Comparison of ENCODE assay signal across 22 cellular contexts in the genomic region with DNA sequence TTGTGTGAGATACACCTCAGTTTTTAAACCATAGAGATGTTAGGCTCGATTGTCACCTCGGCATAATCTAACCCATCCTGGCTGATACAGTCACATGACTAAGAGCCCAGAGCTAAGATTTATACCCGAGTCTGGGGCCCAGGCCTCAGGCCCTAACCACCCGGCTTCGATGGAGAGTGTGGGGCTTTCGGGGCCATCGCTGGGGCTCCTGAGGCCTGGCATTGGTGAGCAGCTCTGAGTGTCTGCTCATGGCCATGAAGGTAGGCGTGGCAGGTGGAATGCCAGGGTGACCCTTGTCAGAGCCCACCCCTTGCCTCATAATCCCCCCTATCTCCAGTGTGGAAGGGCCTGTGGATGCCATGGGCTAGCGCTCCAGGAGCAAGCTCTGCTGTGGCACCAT.
"Had no signal": no experiment of that assay in that cellular context is flagged by ENCODE, and none has a peak within 500 bp of the region (broad histone marks: within the 10 kb centered on the region; RNA-seq: fewer than 3 reads in every experiment).

No MANE protein-coding gene starts in this region.

- H3K4me1 Mint-ChIP-seq: immature natural killer cell had no signal

- H3K9me3 ChIP-seq: esophagus squamous epithelium, gastroesophageal sphincter, right atrium auricular region, sigmoid colon, thoracic aorta had no signal

- H3K27ac ChIP-seq: esophagus squamous epithelium, right atrium auricular region, thoracic aorta had no signal

- H3K27me3 ChIP-seq: right atrium auricular region, sigmoid colon had no signal

- H3K4me3 ChIP-seq: esophagus squamous epithelium, gastroesophageal sphincter, right atrium auricular region, sigmoid colon, skin epidermis, thoracic aorta had no signal

- H3K27ac Mint-ChIP-seq: immature natural killer cell; naive thymus-derived CD4-positive, alpha-beta T cell; nephron progenitor cell had no signal

- H3K4me3 Mint-ChIP-seq: immature natural killer cell; naive thymus-derived CD4-positive, alpha-beta T cell; nephron progenitor cell had no signal

- ATAC-seq: gastroesophageal sphincter; left colon; left ventricle myocardium superior; naive thymus-derived CD4-positive, alpha-beta T cell had no signal

- H3K36me3 ChIP-seq: esophagus squamous epithelium, gastroesophageal sphincter, right atrium auricular region, sigmoid colon, thoracic aorta had no signal

- H3K4me1 ChIP-seq: esophagus squamous epithelium, gastroesophageal sphincter, right atrium auricular region, sigmoid colon had no signal

- FAIRE-seq: endometrium, keratinocyte had no signal

- DNase-seq: central memory CD4-positive, alpha-beta T cell; cortex of kidney; effector memory CD4-positive, alpha-beta T cell; esophagus squamous epithelium; foreskin fibroblast; glutamatergic neuron; immature natural killer cell; left colon; left ventricle myocardium superior; naive thymus-derived CD4-positive, alpha-beta T cell; nephron progenitor cell; sigmoid colon; stimulated activated CD4-positive, alpha-beta T cell treated with anti-CD3 and anti-CD28 coated beads, Interleukin-2, amount 100 ng/mL, for 24 hours; stimulated activated CD4-positive, alpha-beta T cell treated with anti-CD3 and anti-CD28 coated beads, Interleukin-4, amount 100 ng/mL, for 4 hours; stimulated activated naive CD4-positive, alpha-beta T cell; trophoblast cell had no signal

- H3K9me3 Mint-ChIP-seq: immature natural killer cell had no signal

- H3K36me3 Mint-ChIP-seq: immature natural killer cell; naive thymus-derived CD4-positive, alpha-beta T cell had no signal
